ENCODE assay signal across 22 cellular contexts in genomic region chr9:36537861-36538260, GRCh38.
"Had no signal": no experiment of that assay in that cellular context is flagged by ENCODE, and none has a peak within 500 bp of the region (broad histone marks: within the 10 kb centered on the region; RNA-seq: fewer than 3 reads in every experiment).

No MANE protein-coding gene starts in this region.

- H3K4me1 ChIP-seq: esophagus squamous epithelium, gastrocnemius medialis, heart right ventricle, left lung, lower lobe of right lung had no signal

- DNase-seq: cortex of kidney; effector CD8-positive, alpha-beta T cell; effector memory CD8-positive, alpha-beta T cell; endodermal cell; erythroblast; esophagus squamous epithelium; foreskin fibroblast; foreskin melanocyte; gastrocnemius medialis; glutamatergic neuron; head of caudate nucleus; heart right ventricle; hippocampal formation; left cardiac atrium; left lung; left ventricle myocardium superior; lower lobe of right lung; mesenchymal stem cell; mucosa of descending colon; naive B cell had no signal

- H3K27me3 ChIP-seq: esophagus squamous epithelium, gastrocnemius medialis, heart right ventricle, left lung had no signal

- H3K9me3 ChIP-seq: esophagus squamous epithelium, gastrocnemius medialis, heart right ventricle, left lung, lower lobe of right lung, mucosa of descending colon had no signal

- H3K36me3 ChIP-seq: esophagus squamous epithelium, gastrocnemius medialis, heart right ventricle, left lung, lower lobe of right lung had no signal

- H3K4me3 ChIP-seq: esophagus squamous epithelium, gastrocnemius medialis, heart right ventricle, left lung, lower lobe of right lung, mucosa of descending colon had no signal

- ATAC-seq: effector memory CD8-positive, alpha-beta T cell; esophagus mucosa; gastrocnemius medialis; heart right ventricle; left cardiac atrium; left lung; left ventricle myocardium superior; lower lobe of right lung; mucosa of descending colon had no signal

- H3K27ac ChIP-seq: epithelial cell of prostate, esophagus squamous epithelium, gastrocnemius medialis, heart right ventricle, left lung, lower lobe of right lung had no signal
